In the genomic region with DNA sequence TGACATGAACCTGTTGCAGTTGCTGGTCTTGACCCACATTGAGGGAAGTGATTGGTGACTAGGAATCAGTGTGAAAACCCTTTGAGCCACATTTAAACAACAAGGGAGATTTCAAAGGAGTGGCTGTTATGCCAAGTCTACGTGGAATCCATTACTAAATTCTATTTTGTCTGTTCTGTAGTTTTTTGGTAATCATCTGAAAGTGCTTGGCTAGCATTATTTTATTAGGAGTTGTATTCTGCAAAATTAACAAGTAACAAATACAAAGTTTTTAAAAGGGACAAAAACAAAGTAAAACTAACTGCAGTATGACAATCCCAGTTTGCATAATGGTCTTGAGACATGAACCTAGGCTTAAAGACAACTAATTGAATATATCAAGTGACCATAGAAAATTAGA, we compare ENCODE assay signal across 22 cellular contexts. TPM values are rescaled to one million over a fixed set of nuclear protein-coding genes. Genes with fewer than 3 reads are reported as not detected.
DNase-seq lines count a peak whose midpoint lies in the region; ATAC-seq, FAIRE-seq and TF ChIP-seq lines count a peak whose summit lies in the region.
"Had no signal": no experiment of that assay in that cellular context is flagged by ENCODE, and none has a peak within 500 bp of the region (broad histone marks: within the 10 kb centered on the region; RNA-seq: fewer than 3 reads in every experiment).

No MANE protein-coding gene starts in this region.

- no peak overlapping the region for H2BK15ac ChIP-seq in H1 (ENCODE audit: low read length)

- no peak for TF ChIP-seq POLR2A in A549 (IDR thresholded peaks at IDR 0.05; ENCODE audit: low read length)
- TF ChIP-seq POLR2A in H1 (IDR thresholded peaks at IDR 0.05; ENCODE audit: control extremely low read depth in 1 of 2, low read depth in 2 of 2, low read length in 2 of 2) = no peak
- no peak for TF ChIP-seq POLR2A in suprapubic skin (IDR thresholded peaks at IDR 0.05)

- DNase-seq in A549 (ENCODE audit: low read depth in 1 of 2, low spot score in 1 of 2) (no peak), Panc1 (ENCODE audit: low read depth, low spot score) (no peak), H1 (ENCODE audit: low read depth in 1 of 2, low spot score in 2 of 2) (no peak), Karpas-422 (no peak), suprapubic skin (ENCODE audit: low spot score in 2 of 2) (no peak), iPS-NIHi11 (ENCODE audit: low spot score) (no peak)
- DNase-seq: 8988T; AML-193; Caco-2; Calu3; CD4-positive, alpha-beta T cell; CD8-positive, alpha-beta T cell; DMS79 treated with DMSO at 0.1 percent for 48 hours; GF-D8 had no signal

- no peaks in the 10 kb centered on the region for H3K23me2 ChIP-seq in H1 (ENCODE audit: low read depth, low read length)

- no peak overlapping the region for H2BK120ac ChIP-seq in H1 (replicated peaks; ENCODE audit: low read depth, low read length)

- no peak for ATAC-seq in A549
- ATAC-seq in Panc1 = peak; percentile 25; the same call in 1 of the 2 replicates
- ATAC-seq in GM19328 (IDR thresholded peaks at IDR 0.05; ENCODE audit: unreplicated experiment) = no peak
- ATAC-seq: CD8-positive, alpha-beta T cell had no signal

- no peak overlapping the region for H3K18ac ChIP-seq in H1 (ENCODE audit: extremely low read depth, low read length)

- no peak overlapping the region for H3K23ac ChIP-seq in H1 (ENCODE audit: insufficient read length)

- no peak for TF ChIP-seq CTCF in A549 (IDR thresholded peaks at IDR 0.05)
- TF ChIP-seq CTCF in HEK293 (tag by site-specific recombination; IDR thresholded peaks at IDR 0.05) = no peak
- no peak for TF ChIP-seq CTCF in Panc1 (IDR thresholded peaks at IDR 0.05)
- TF ChIP-seq CTCF in H1 (IDR thresholded peaks at IDR 0.05; ENCODE audit: control extremely low read depth in 1 of 3, insufficient read depth in 1 of 3, low read depth in 1 of 3, low read length in 3 of 3) = no peak
- no peak for TF ChIP-seq CTCF in suprapubic skin (IDR thresholded peaks at IDR 0.05)

- no peak overlapping the region for H3K4me3 ChIP-seq in A549
- H3K4me3 ChIP-seq in HEK293 (ENCODE audit: low read depth, low read length) = no peak overlapping the region
- no peak overlapping the region for H3K4me3 ChIP-seq in Panc1 (ENCODE audit: low read depth in 2 of 2, low read length in 2 of 2)
- H3K4me3 ChIP-seq in H1 (ENCODE audit: extremely low read depth in 1 of 4, insufficient read depth in 2 of 4, low read depth in 3 of 4, low read length in 4 of 4) = no peak overlapping the region
- no peak overlapping the region for H3K4me3 ChIP-seq in Karpas-422 (ENCODE audit: low read length)
- no peak overlapping the region for H3K4me3 ChIP-seq in suprapubic skin
- H3K4me3 ChIP-seq: BLaER1 treated with 17β-estradiol and CSF1 and Interleukin-3, amounts not matched to agents 10 nM and 100 nM had no signal

- no peaks in the 10 kb centered on the region; the same call in 1 of the 2 replicates for H3K79me1 ChIP-seq in H1 (ENCODE audit: low read depth, low read length)

- no peak overlapping the region for H3K9ac ChIP-seq in H1 (replicated peaks in 1 of 4; ENCODE audit: extremely low read depth in 1 of 4, low read depth in 3 of 4, low read length in 3 of 4)
- H3K9ac ChIP-seq in Karpas-422 (ENCODE audit: low read length) = no peak overlapping the region
- H3K9ac ChIP-seq: BLaER1 treated with 17β-estradiol and CSF1 and Interleukin-3, amounts not matched to agents 10 nM and 100 nM had no signal

- H2AK5ac ChIP-seq in H1 (ENCODE audit: low read depth, low read length) = no peak overlapping the region

- CTCF ChIA-PET in A549 (lab: Yijun Ruan, JAX) = interaction anchor here (1.9 kb wide), 1 partner anchor 35 kb away, joined by 5 read pairs; no protein-coding TSS in a partner anchor
- CTCF ChIA-PET in HEK293 (lab: Yijun Ruan, JAX) = no interaction called here
- CTCF ChIA-PET in Panc1 (lab: Charles Lee) = interaction anchor here (1.1 kb wide), 1 partner anchor 61 kb away, joined by 14 read pairs; no protein-coding TSS in a partner anchor
- CTCF ChIA-PET in H1 (lab: Charles Lee; ENCODE audit: partially characterized antibody) = no interaction called here

- no peak for TF ChIP-seq RAD21 in A549 (conservative IDR thresholded peaks at IDR 0.05 in 1 of 2, IDR thresholded peaks at IDR 0.05 in 1 of 2)
- no peak for TF ChIP-seq RAD21 in H1 (IDR thresholded peaks at IDR 0.05 in 1 of 2, conservative IDR thresholded peaks at IDR 0.05 in 1 of 2; ENCODE audit: low read depth in 2 of 2, low read length in 2 of 2)

- in situ Hi-C loops in Panc1 (cut with HindIII; ENCODE audit: low pct_unique_long_range_greater_than_20kb, low sequenced_read_pairs) = no loop called here

- H2AFZ ChIP-seq in H1 (ENCODE audit: low read length) = no peak overlapping the region
- H2AFZ ChIP-seq in Karpas-422 (ENCODE audit: low read length) = no peak overlapping the region

- H3K4me1 ChIP-seq in A549 = no peaks in the 10 kb centered on the region
- no peaks in the 10 kb centered on the region for H3K4me1 ChIP-seq in HEK293 (ENCODE audit: control insufficient read depth, insufficient read depth, low read length)
- H3K4me1 ChIP-seq in Panc1 (ENCODE audit: control insufficient read depth, insufficient read depth, low read length) = no peaks in the 10 kb centered on the region
- H3K4me1 ChIP-seq in H1 (replicated peaks in 1 of 4; ENCODE audit: control insufficient read depth in 3 of 4, insufficient read depth in 4 of 4, low read length in 3 of 4) = no peaks in the 10 kb centered on the region
- H3K4me1 ChIP-seq in Karpas-422 (ENCODE audit: low read length) = no peaks in the 10 kb centered on the region
- no peaks in the 10 kb centered on the region for H3K4me1 ChIP-seq in suprapubic skin
- H3K4me1 ChIP-seq: BLaER1 treated with 17β-estradiol and CSF1 and Interleukin-3, amounts not matched to agents 10 nM and 100 nM; Caco-2 had no signal

- no peak overlapping the region for H4K8ac ChIP-seq in H1 (ENCODE audit: extremely low read depth, insufficient read depth, low read length)

- no peak overlapping the region for H2BK5ac ChIP-seq in H1 (ENCODE audit: low read depth, low read length)

- H3K56ac ChIP-seq in H1 (replicated peaks; ENCODE audit: insufficient read length, low read depth, low read length) = no peak overlapping the region

- H4K20me1 ChIP-seq in H1 (replicated peaks in 1 of 2; ENCODE audit: control insufficient read depth in 1 of 2, insufficient read depth in 2 of 2, low read length in 2 of 2) = no peaks in the 10 kb centered on the region
- no peaks in the 10 kb centered on the region for H4K20me1 ChIP-seq in Karpas-422 (ENCODE audit: insufficient read depth, low read depth, low read length)
- H4K20me1 ChIP-seq: BLaER1 treated with 17β-estradiol and CSF1 and Interleukin-3, amounts not matched to agents 10 nM and 100 nM had no signal

- intact Hi-C loops in Panc1 (cut with micrococcal nuclease; ENCODE audit: unreplicated experiment) = no loop called here

- POLR2A ChIA-PET in A549 (lab: Yijun Ruan, JAX) = interaction anchor here (0.6 kb wide), 1 partner anchor 87 kb away, joined by 3 read pairs; no protein-coding TSS in a partner anchor
- POLR2A ChIA-PET in HEK293 (lab: Yijun Ruan, JAX) = no interaction called here
- POLR2A ChIA-PET in Panc1 (lab: Charles Lee) = interaction anchor here (1.2 to 1.3 kb wide), 2 partner anchors 32 to 85 kb away, joined by 3 to 13 read pairs; no protein-coding TSS in a partner anchor
- POLR2A ChIA-PET in H1 (lab: Charles Lee; ENCODE audit: partially characterized antibody) = no interaction called here

- no TSS peak for BruUV-seq in Panc1 (replicated peaks; lab: Mats Ljungman, UMichigan)

- H3K4ac ChIP-seq in H1 (replicated peaks; ENCODE audit: insufficient read length, low read depth, low read length) = no peak overlapping the region

- no peaks in the 10 kb centered on the region for H3K9me2 ChIP-seq in Karpas-422 (replicated peaks; ENCODE audit: insufficient read depth, low read length)

- H4K91ac ChIP-seq in H1 (replicated peaks; ENCODE audit: insufficient read length, low read length) = no peak overlapping the region

- H4K5ac ChIP-seq in H1 (ENCODE audit: insufficient read length, low read depth, low read length) = no peak overlapping the region

- H3K4me2 ChIP-seq in A549 (no peak overlapping the region), H1 (ENCODE audit: insufficient read depth in 1 of 2, low read depth in 2 of 2, low read length in 2 of 2) (no peak overlapping the region), Karpas-422 (ENCODE audit: low read depth, low read length, poor library complexity, severe bottlenecking) (no peak overlapping the region)
- H3K4me2 ChIP-seq: BLaER1 treated with 17β-estradiol and CSF1 and Interleukin-3, amounts not matched to agents 10 nM and 100 nM had no signal

- no peak overlapping the region for H2BK12ac ChIP-seq in H1 (ENCODE audit: low read depth, low read length)

- H3K27ac ChIP-seq in A549 = no peak overlapping the region
- H3K27ac ChIP-seq in HEK293 (ENCODE audit: extremely low read depth, low read depth, low read length) = no peak overlapping the region
- H3K27ac ChIP-seq in Panc1 (ENCODE audit: low read length) = no peak overlapping the region
- H3K27ac ChIP-seq in H1 (ENCODE audit: low read depth, low read length) = no peak overlapping the region
- no peak overlapping the region for H3K27ac ChIP-seq in Karpas-422 (ENCODE audit: low read length)
- H3K27ac ChIP-seq in suprapubic skin = no peak overlapping the region
- H3K27ac ChIP-seq: BLaER1 treated with 17β-estradiol and CSF1 and Interleukin-3, amounts not matched to agents 10 nM and 100 nM; C4-2B had no signal

- no peaks in the 10 kb centered on the region; a peak in 1 of 3 replicates for H3K36me3 ChIP-seq in HEK293 (ENCODE audit: control insufficient read depth in 2 of 2, insufficient read depth in 1 of 2, low read length in 2 of 2)
- no peaks in the 10 kb centered on the region for H3K36me3 ChIP-seq in Panc1 (ENCODE audit: control insufficient read depth, insufficient read depth, low read length)
- H3K36me3 ChIP-seq in H1 (ENCODE audit: control insufficient read depth in 2 of 4, insufficient read depth in 4 of 4, low read length in 3 of 4) = no peaks in the 10 kb centered on the region
- no peaks in the 10 kb centered on the region for H3K36me3 ChIP-seq in Karpas-422 (ENCODE audit: insufficient read depth, low read length)
- no peaks in the 10 kb centered on the region for H3K36me3 ChIP-seq in suprapubic skin
- H3K36me3 ChIP-seq: BLaER1 treated with 17β-estradiol and CSF1 and Interleukin-3, amounts not matched to agents 10 nM and 100 nM had no signal

- H3K79me2 ChIP-seq in H1 (ENCODE audit: control insufficient read depth in 1 of 2, insufficient read depth in 2 of 2, low read length in 2 of 2) (no peaks in the 10 kb centered on the region), Karpas-422 (ENCODE audit: low read length) (no peaks in the 10 kb centered on the region)

- 2% methylated on average over 1 of the region's 1 CpG for WGBS in A549 (ENCODE audit: missing lambda C conversion rate)
- 54% methylated on average over 1 of the region's 1 CpG; no CpG with 5 or more reads in 1 of the 2 experiments for WGBS in H1 (ENCODE audit: extremely low coverage in 1 of 2, insufficient coverage in 1 of 2, insufficient read length in 1 of 2, insufficient replicate concordance in 2 of 2, low coverage in 1 of 2, low lambda C conversion rate in 2 of 2, missing lambda C conversion rate in 1 of 2), 2 experiments
- 78% methylated on average over 1 of the region's 1 CpG for WGBS in suprapubic skin

- H3K27me3 ChIP-seq in Panc1 (ENCODE audit: control insufficient read depth, insufficient read depth, low read length) (peaks cover 8% of the 10 kb centered on the region; the same call in 1 of the 2 replicates), H1 (replicated peaks in 1 of 4; ENCODE audit: control insufficient read depth in 3 of 4, extremely low read depth in 1 of 4, insufficient read depth in 3 of 4, low read length in 3 of 4) (no peaks in the 10 kb centered on the region), Karpas-422 (ENCODE audit: low read length) (no peaks in the 10 kb centered on the region), suprapubic skin (peaks cover 5% of the 10 kb centered on the region)
- H3K27me3 ChIP-seq: BLaER1 treated with 17β-estradiol and CSF1 and Interleukin-3, amounts not matched to agents 10 nM and 100 nM had no signal

- H3K14ac ChIP-seq in H1 (ENCODE audit: insufficient read length) = no peak overlapping the region

- H2BK20ac ChIP-seq in H1 (ENCODE audit: low read length) = no peak overlapping the region

- FAIRE-seq in A549 (lab: Jason Lieb, UNC) (no peak), H1 (lab: Jason Lieb, UNC) (peak; percentile 32)
- FAIRE-seq: A204.1, D721Med, G401.6, GM12891 had no signal

- H3K9me3 ChIP-seq in A549 (no peaks in the 10 kb centered on the region), HEK293 (ENCODE audit: control insufficient read depth, insufficient read depth, low read depth, low read length) (no peaks in the 10 kb centered on the region), Panc1 (ENCODE audit: control insufficient read depth, insufficient read depth, low read depth, low read length) (peaks cover 3% of the 10 kb centered on the region; the same call in 1 of the 2 replicates), H1 (ENCODE audit: insufficient read depth in 2 of 2, low read depth in 1 of 2, low read length in 1 of 2) (peaks cover 6 to 7% of the 10 kb centered on the region in 2 experiments; a peak in 3 of 4 replicates), Karpas-422 (ENCODE audit: low read length) (no peaks in the 10 kb centered on the region), suprapubic skin (no peaks in the 10 kb centered on the region)

- TF ChIP-seq EP300 in A549 (IDR thresholded peaks at IDR 0.05) = no peak
- no peak for TF ChIP-seq EP300 in H1 (IDR thresholded peaks at IDR 0.05; ENCODE audit: borderline replicate concordance in 1 of 2, low read depth in 2 of 2, low read length in 2 of 2)
- no peak for TF ChIP-seq EP300 in suprapubic skin (IDR thresholded peaks at IDR 0.05)

RNA-seq across cellular contexts. Expression of gene ZNF780A, which starts 14.0 kb away (rescaled TPM):
- 39.3 and 48.1 TPM in 2 replicates for polyA plus RNA-seq in A549 (2011; rRNA removed)
- polyA plus RNA-seq in A549 (2012; cell fraction: cytosol; rRNA removed) = 18.2 and 22.6 TPM in 2 replicates
- 5.3 and 11.4 TPM in 2 replicates for polyA plus RNA-seq in A549 (2012; cell fraction: nucleus; rRNA removed)
- 32.8 to 37.9 TPM (median 35.4 TPM) in 3 replicates for polyA plus RNA-seq in A549 (2017; fragmentation: RNase III; extraction: RNeasy Plus Mini Kit Qiagen cat#74134 plus additional on column Dnase treatment)
- polyA minus RNA-seq in A549 (2011; rRNA and poly(A)+ RNA removed) = 22.7 and 40.3 TPM in 2 replicates
- total RNA-seq in Panc1 (2021; ENCODE audit: unreplicated experiment) = 251 TPM
- 125 TPM for polyA plus RNA-seq in Panc1 (2012; ENCODE audit: insufficient read length)
- 11.0 and 12.0 TPM in 2 replicates for total RNA-seq in H1 (2021; fragmentation: NEBNext Ultra II Directional; extraction: Animal tissue kit (Norgen Biotek cat#: 25700))
- polyA plus RNA-seq in H1 (2011; rRNA removed) = 3.5 and 3.9 TPM in 2 replicates
- polyA plus RNA-seq in H1 (2011; cell fraction: cytosol; rRNA removed) = 6.0 TPM
- 4.1 TPM for polyA plus RNA-seq in H1 (2011; cell fraction: nucleus; rRNA removed)
- 5.2 to 10.9 TPM (median 9.6 TPM) in 4 replicates for polyA plus RNA-seq in H1 (2012, experiment 1 of 2)
- polyA plus RNA-seq in H1 (2012, experiment 2 of 2) = 1.6 TPM
- polyA plus RNA-seq in H1 (2013, experiment 1 of 2) = 9.6 TPM
- 10.8 TPM for polyA plus RNA-seq in H1 (2013, experiment 2 of 2)
- polyA minus RNA-seq in H1 (2011; rRNA and poly(A)+ RNA removed) = 12.2 and 17.6 TPM in 2 replicates
- 4.6 TPM for polyA minus RNA-seq in H1 (2011; cell fraction: cytosol; rRNA and poly(A)+ RNA removed)
- polyA minus RNA-seq in H1 (2011; cell fraction: nucleus; rRNA and poly(A)+ RNA removed) = 14.7 TPM
- 14.0 and 31.9 TPM in 2 replicates for total RNA-seq in Karpas-422 (2014; rRNA removed; shearing (Covaris generic); ENCODE audit: low replicate concordance)
- 10 to 100 TPM in 2 of 4 donors, 1 to 10 TPM in 2; 2.2 to 21.1 (median 7.8) TPM for total RNA-seq in suprapubic skin

RNA-seq across cellular contexts. Expression of gene ZNF780B, which starts 48.7 kb away (rescaled TPM):
- polyA plus RNA-seq in A549 (2011; rRNA removed) (10.0 and 15.7 TPM in 2 replicates), A549 (2017; fragmentation: RNase III; extraction: RNeasy Plus Mini Kit Qiagen cat#74134 plus additional on column Dnase treatment) (7.1 to 10.3 TPM (median 8.7 TPM) in 3 replicates), H1 (2011; rRNA removed) (2.2 and 3.1 TPM in 2 replicates)
- 2.7 and 3.7 TPM in 2 replicates for polyA plus RNA-seq in A549 (2012; cell fraction: cytosol; rRNA removed)
- polyA plus RNA-seq in A549 (2012; cell fraction: nucleus; rRNA removed) = 1.8 and 3.1 TPM in 2 replicates
- polyA minus RNA-seq in A549 (2011; rRNA and poly(A)+ RNA removed) = 21.9 and 27.0 TPM in 2 replicates
- total RNA-seq in Panc1 (2021; ENCODE audit: unreplicated experiment) (237 TPM), suprapubic skin (1 to 10 TPM; 5.4 to 9.8 (median 8.5) TPM)
- 49.1 TPM for polyA plus RNA-seq in Panc1 (2012; ENCODE audit: insufficient read length)
- 17.1 and 22.4 TPM in 2 replicates for total RNA-seq in H1 (2021; fragmentation: NEBNext Ultra II Directional; extraction: Animal tissue kit (Norgen Biotek cat#: 25700))
- 3.9 TPM for polyA plus RNA-seq in H1 (2011; cell fraction: cytosol; rRNA removed)
- polyA plus RNA-seq in H1 (2011; cell fraction: nucleus; rRNA removed) = 7.1 TPM
- polyA plus RNA-seq in H1 (2012, experiment 1 of 2) = 8.3 to 15.9 TPM (median 9.9 TPM) in 4 replicates
- polyA plus RNA-seq in H1 (2012, experiment 2 of 2) = 0.17 TPM
- 8.8 TPM for polyA plus RNA-seq in H1 (2013, experiment 1 of 2)
- 7.8 TPM for polyA plus RNA-seq in H1 (2013, experiment 2 of 2)
- 27.0 and 30.6 TPM in 2 replicates for polyA minus RNA-seq in H1 (2011; rRNA and poly(A)+ RNA removed)
- 5.3 TPM for polyA minus RNA-seq in H1 (2011; cell fraction: cytosol; rRNA and poly(A)+ RNA removed)
- 33.5 TPM for polyA minus RNA-seq in H1 (2011; cell fraction: nucleus; rRNA and poly(A)+ RNA removed)
- 16.8 and 33.9 TPM in 2 replicates for total RNA-seq in Karpas-422 (2014; rRNA removed; shearing (Covaris generic); ENCODE audit: low replicate concordance)

Comparison
In these comparisons a context has a peak if more than half of its experiments do, and no peak if none do; other contexts are left out.
1. CTCF ChIA-PET loops: an anchor here in A549 (1.9 kb wide) and Panc1 (1.1 kb wide); none called in HEK293 and H1.
2. POLR2A ChIA-PET loops: an anchor here in A549 (0.6 kb wide) and Panc1 (1.2 to 1.3 kb wide); none called in HEK293 and H1.